Comparison of ENCODE assay signal across 8 cellular contexts in the genomic region with DNA sequence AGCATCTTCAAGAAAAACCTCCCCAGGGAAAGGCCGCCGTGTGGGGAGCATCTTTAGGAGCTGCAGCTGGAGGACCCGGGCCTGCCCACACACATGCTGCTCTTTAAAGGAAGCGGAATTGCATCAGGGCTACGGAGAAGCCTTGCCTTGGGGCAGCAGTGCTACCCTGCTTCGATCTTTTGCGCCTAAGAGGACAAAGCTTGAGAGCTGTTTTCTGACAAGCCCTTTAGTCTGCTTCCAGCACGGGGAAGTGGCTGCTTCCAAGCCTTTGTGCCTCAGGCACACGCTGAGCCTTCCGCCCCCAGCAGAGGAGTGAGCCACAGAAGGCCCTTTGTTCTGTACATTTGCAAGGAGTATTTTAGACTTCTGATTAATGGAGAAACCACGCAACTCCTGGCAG. TPM values are rescaled to one million over a fixed set of nuclear protein-coding genes. Genes with fewer than 3 reads are reported as not detected.
DNase-seq lines count a peak whose midpoint lies in the region; ATAC-seq lines count a peak whose summit lies in the region.

No MANE protein-coding gene starts in this region.

- no peak overlapping the region for H3K27ac Mint-ChIP-seq in activated T-helper 17 cell treated with anti-CD3 and anti-CD28 coated beads, Interleukin-2, amount 50 U/mL, for 72 hours

- no peak overlapping the region for H3K4me3 Mint-ChIP-seq in activated T-helper 17 cell treated with anti-CD3 and anti-CD28 coated beads, Interleukin-2, amount 50 U/mL, for 72 hours

- DNase-seq in DMS79 (lab: John Stamatoyannopoulos, UW) (peak; percentile 94), NCI-H345 treated with DMSO at 0.1 percent for 48 hours (lab: John Stamatoyannopoulos, UW; ENCODE audit: unreplicated experiment) (peak; percentile 59), ecto neural progenitor cell (ENCODE audit: low spot score) (peak; percentile 77), mucosa of gallbladder (ENCODE audit: low spot score) (peak; percentile 17), activated T-cell treated with anti-CD3 and anti-CD28 coated beads for 4 hours (no peak), kidney glomerular epithelial cell (lab: John Stamatoyannopoulos, UW) (no peak)

- H3K36me3 Mint-ChIP-seq in activated T-helper 17 cell treated with anti-CD3 and anti-CD28 coated beads, Interleukin-2, amount 50 U/mL, for 72 hours (ENCODE audit: low read depth): peaks cover 2% of the 10 kb centered on the region

- H3K4me1 Mint-ChIP-seq in activated T-helper 17 cell treated with anti-CD3 and anti-CD28 coated beads, Interleukin-2, amount 50 U/mL, for 72 hours: no peaks in the 10 kb centered on the region

- no peak for ATAC-seq in GM19467 (IDR thresholded peaks at IDR 0.05; ENCODE audit: unreplicated experiment)
- ATAC-seq in activated T-helper 17 cell treated with anti-CD3 and anti-CD28 coated beads, Interleukin-2, amount 50 U/mL, for 72 hours (replicated peaks): no peak

- H3K9me3 Mint-ChIP-seq in activated T-helper 17 cell treated with anti-CD3 and anti-CD28 coated beads, Interleukin-2, amount 50 U/mL, for 72 hours: no peaks in the 10 kb centered on the region

- H3K27me3 Mint-ChIP-seq in activated T-helper 17 cell treated with anti-CD3 and anti-CD28 coated beads, Interleukin-2, amount 50 U/mL, for 72 hours: no peaks in the 10 kb centered on the region

RNA-seq across cellular contexts. Expression of gene COA8, which starts 31.5 kb away (rescaled TPM):
- 33.7 TPM for total RNA-seq in mucosa of gallbladder
- 10 to 100 TPM; 30.9 to 39.9 TPM for total RNA-seq in activated T-helper 17 cell treated with anti-CD3 and anti-CD28 coated beads, Interleukin-2, amount 50 U/mL, for 72 hours

RNA-seq across cellular contexts. Expression of gene BAG5, which starts 31.8 kb away (rescaled TPM):
- total RNA-seq in mucosa of gallbladder: 24.2 TPM
- total RNA-seq in activated T-helper 17 cell treated with anti-CD3 and anti-CD28 coated beads, Interleukin-2, amount 50 U/mL, for 72 hours: 10 to 100 TPM; 21.0 to 33.2 TPM

RNA-seq across cellular contexts. Expression of gene KLC1, which starts 34.7 kb away (rescaled TPM):
- 171 TPM for total RNA-seq in mucosa of gallbladder
- 100 to 1,000 TPM; 135 to 137 TPM for total RNA-seq in activated T-helper 17 cell treated with anti-CD3 and anti-CD28 coated beads, Interleukin-2, amount 50 U/mL, for 72 hours

Comparison
In these comparisons a context has a peak if more than half of its experiments do, and no peak if none do; other contexts are left out.
1. DNase-seq: peak in DMS79 (single experiment), NCI-H345 treated with DMSO at 0.1 percent for 48 hours (single experiment), ecto neural progenitor cell (single experiment) and mucosa of gallbladder (single experiment); none in activated T-cell treated with anti-CD3 and anti-CD28 coated beads for 4 hours (single experiment) and kidney glomerular epithelial cell (single experiment).